10 cellular contexts compared by ENCODE assay signal in the genomic region with DNA sequence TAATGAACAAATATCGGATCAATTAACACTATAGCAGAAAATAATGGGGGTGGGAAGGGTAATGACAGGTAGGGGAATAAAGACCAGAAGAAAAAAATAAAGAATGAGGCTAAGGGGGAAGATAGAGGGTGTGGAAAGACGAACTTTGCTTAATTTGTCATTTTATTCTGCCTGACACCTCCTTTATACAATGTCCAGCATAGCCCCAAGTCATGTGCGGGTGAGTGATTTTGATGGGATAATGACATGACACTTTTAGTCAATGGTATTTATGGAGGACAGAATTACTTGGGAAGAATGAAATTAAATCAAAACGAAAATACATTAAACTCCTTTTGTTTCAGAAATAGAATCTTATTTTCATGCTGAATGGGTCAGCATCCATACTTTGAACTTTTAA. TPM values are rescaled to one million over a fixed set of nuclear protein-coding genes. Genes with fewer than 3 reads are reported as not detected.
"Had no signal": no experiment of that assay in that cellular context is flagged by ENCODE, and none has a peak within 500 bp of the region (broad histone marks: within the 10 kb centered on the region; RNA-seq: fewer than 3 reads in every experiment).

No MANE protein-coding gene starts in this region.

- H3K4me1 ChIP-seq: HAP-1 had no signal

- ATAC-seq: HCT116, HepG2 had no signal

- DNase-seq: GOT3, H7, HFFc6 had no signal

- H3K9me3 ChIP-seq: HAP-1 had no signal

- H3K27ac ChIP-seq: GM23248, HL-60 had no signal

- H3K4me3 ChIP-seq: GM23248, HAP-1 had no signal

RNA-seq across cellular contexts. Expression of a gene that starts 20.5 kb away (rescaled TPM):
- total RNA-seq: GM23248, H4, H7, HepG2, HFFc6, HT1080 had no signal
- polyA plus RNA-seq: GM23248, HepG2 had no signal
